Comparison of ENCODE assay signal across 8 cellular contexts in genomic region chr7:114084381-114085312, GRCh38.
DNase-seq lines count a peak whose midpoint lies in the region; ATAC-seq, FAIRE-seq and TF ChIP-seq lines count a peak whose summit lies in the region.

No MANE protein-coding gene starts in this region.

- H3K4me1 Mint-ChIP-seq in MCF 10A (ENCODE audit: insufficient read depth, unreplicated experiment): peaks cover 6% of the 10 kb centered on the region
- peaks cover 52% of the 10 kb centered on the region for H3K4me1 Mint-ChIP-seq in stimulated activated memory B cell treated with anti-CD40 and anti-IgM and Interleukin-4, amounts not matched to agents 10 μg/mL and 1 μg/mL and 100 μg/mL, for 72 hours

- H3K9ac ChIP-seq in kidney (ENCODE audit: low read length in 2 of 2): peak overlapping the region in 1 of 2 donors; percentile 41

- peak overlapping the region; percentile 58 to 83 for H3K27ac ChIP-seq in kidney (ENCODE audit: low read depth in 2 of 2, low read length in 2 of 2)

- H3K27me3 Mint-ChIP-seq in MCF 10A (ENCODE audit: insufficient read depth, unreplicated experiment): peaks cover 100% of the 10 kb centered on the region
- H3K27me3 Mint-ChIP-seq in stimulated activated memory B cell treated with anti-CD40 and anti-IgM and Interleukin-4, amounts not matched to agents 10 μg/mL and 1 μg/mL and 100 μg/mL, for 72 hours: peaks cover 78% of the 10 kb centered on the region

- H3K27me3 ChIP-seq in BE2C: peaks cover 70% of the 10 kb centered on the region

- no peaks in the 10 kb centered on the region for H3K9me3 ChIP-seq in BE2C
- no peaks in the 10 kb centered on the region for H3K9me3 ChIP-seq in kidney (ENCODE audit: control insufficient read depth in 1 of 2, low read length in 2 of 2)

- no peaks in the 10 kb centered on the region for H3K36me3 Mint-ChIP-seq in MCF 10A (ENCODE audit: insufficient read depth, unreplicated experiment)
- no peaks in the 10 kb centered on the region for H3K36me3 Mint-ChIP-seq in stimulated activated memory B cell treated with anti-CD40 and anti-IgM and Interleukin-4, amounts not matched to agents 10 μg/mL and 1 μg/mL and 100 μg/mL, for 72 hours

- FAIRE-seq in kidney (lab: Jason Lieb, UNC): no peak

- no peak for DNase-seq in BE2C
- DNase-seq in NCI-H446 treated with DMSO at 0.1 percent for 48 hours (lab: John Stamatoyannopoulos, UW): peak; percentile 53
- no peak for DNase-seq in MCF 10A (ENCODE audit: unreplicated experiment)
- peak; percentile 80 for DNase-seq in kidney
- DNase-seq in DMS79 treated with DMSO at 0.1 percent for 48 hours (lab: John Stamatoyannopoulos, UW): no peak
- DNase-seq in DMS114 treated with DMSO at 0.1 percent for 48 hours (lab: John Stamatoyannopoulos, UW; ENCODE audit: unreplicated experiment): no peak

- peak; percentile 21 for ATAC-seq in GM19324 (IDR thresholded peaks at IDR 0.05; ENCODE audit: low FRiP score, unreplicated experiment)
- peak; percentile 40 for ATAC-seq in stimulated activated memory B cell treated with anti-CD40 and anti-IgM and Interleukin-4, amounts not matched to agents 10 μg/mL and 1 μg/mL and 100 μg/mL, for 72 hours

- H3K36me3 ChIP-seq in BE2C: no peaks in the 10 kb centered on the region
- H3K36me3 ChIP-seq in kidney (ENCODE audit: control insufficient read depth in 1 of 2, insufficient read depth in 2 of 2, low read length in 2 of 2): no peaks in the 10 kb centered on the region

- peak overlapping the region; percentile 67 for H3K4me3 Mint-ChIP-seq in MCF 10A (ENCODE audit: unreplicated experiment)
- H3K4me3 Mint-ChIP-seq in stimulated activated memory B cell treated with anti-CD40 and anti-IgM and Interleukin-4, amounts not matched to agents 10 μg/mL and 1 μg/mL and 100 μg/mL, for 72 hours: peak overlapping the region; percentile 91

- POLR2A ChIA-PET in MCF 10A (lab: Yijun Ruan, JAX): no interaction called here

- CTCF ChIA-PET in MCF 10A (lab: Yijun Ruan, JAX): no interaction called here

- H3K27ac Mint-ChIP-seq in MCF 10A (ENCODE audit: low read depth, unreplicated experiment): no peak overlapping the region
- peak overlapping the region; percentile 42 for H3K27ac Mint-ChIP-seq in stimulated activated memory B cell treated with anti-CD40 and anti-IgM and Interleukin-4, amounts not matched to agents 10 μg/mL and 1 μg/mL and 100 μg/mL, for 72 hours

- H3K4me3 ChIP-seq in BE2C (ENCODE audit: low read depth, low read length) (peak overlapping the region; percentile 46), kidney (ENCODE audit: low read length in 2 of 2) (peak overlapping the region; percentile 79 to 81)

- TF ChIP-seq CTCF in BE2C (IDR thresholded peaks at IDR 0.05; ENCODE audit: low read depth, low read length): no peak
- no peak for TF ChIP-seq CTCF in MCF 10A (IDR thresholded peaks at IDR 0.05; ENCODE audit: unreplicated experiment)
- TF ChIP-seq CTCF in kidney (IDR thresholded peaks at IDR 0.05; ENCODE audit: borderline replicate concordance, extremely low read depth, insufficient read depth): no peak

- intact Hi-C loops in MCF 10A (cut with micrococcal nuclease): loop anchor here (5.0 kb wide), 1 partner anchor 578 kb away; no protein-coding TSS in a partner anchor
- intact Hi-C loops in kidney (cut with DNase I): no loop called here

- no peaks in the 10 kb centered on the region for H3K4me1 ChIP-seq in BE2C
- peaks cover 5 to 12% of the 10 kb centered on the region in 2 donors for H3K4me1 ChIP-seq in kidney (ENCODE audit: control insufficient read depth in 1 of 2, insufficient read depth in 1 of 2, low read depth in 1 of 2, low read length in 2 of 2)

- BruUV-seq in MCF 10A (replicated peaks; lab: Mats Ljungman, UMichigan): no TSS peak

- no peaks in the 10 kb centered on the region for H3K9me3 Mint-ChIP-seq in MCF 10A (ENCODE audit: unreplicated experiment)
- H3K9me3 Mint-ChIP-seq in stimulated activated memory B cell treated with anti-CD40 and anti-IgM and Interleukin-4, amounts not matched to agents 10 μg/mL and 1 μg/mL and 100 μg/mL, for 72 hours: no peaks in the 10 kb centered on the region

Comparison
In these comparisons a context has a peak if more than half of its experiments do, and no peak if none do; other contexts are left out.
1. DNase-seq: peak in NCI-H446 treated with DMSO at 0.1 percent for 48 hours (single experiment) and kidney (single experiment); none in BE2C (single experiment), MCF 10A (single experiment), DMS79 treated with DMSO at 0.1 percent for 48 hours (single experiment) and DMS114 treated with DMSO at 0.1 percent for 48 hours (single experiment).